18 cellular contexts compared by ENCODE assay signal in genomic region chr15:76353903-76354302, GRCh38. TPM values are rescaled to one million over a fixed set of nuclear protein-coding genes. Genes with fewer than 3 reads are reported as not detected.
DNase-seq lines count a peak whose midpoint lies in the region; ATAC-seq, FAIRE-seq and TF ChIP-seq lines count a peak whose summit lies in the region.
"Had no signal": no experiment of that assay in that cellular context is flagged by ENCODE, and none has a peak within 500 bp of the region (broad histone marks: within the 10 kb centered on the region; RNA-seq: fewer than 3 reads in every experiment).

No MANE protein-coding gene starts in this region.

- CTCF ChIA-PET in naive thymus-derived CD4-positive, alpha-beta T cell (lab: Charles Lee): no interaction called here

- H3K4me2 ChIP-seq in smooth muscle cell: no peak overlapping the region

- intact Hi-C loops in left colon (cut with DNase I, micrococcal nuclease): no loop called here
- intact Hi-C loops in naive thymus-derived CD4-positive, alpha-beta T cell (cut with micrococcal nuclease): no loop called here

- 88% methylated on average over 10 of the region's 10 CpGs for WGBS in smooth muscle cell (ENCODE audit: low lambda C conversion rate)

- H3K9me3 Mint-ChIP-seq in naive thymus-derived CD4-positive, alpha-beta T cell: no peaks in the 10 kb centered on the region
- H3K9me3 Mint-ChIP-seq: CD4-positive, alpha-beta memory T cell had no signal

- TF ChIP-seq CTCF in smooth muscle cell (IDR thresholded peaks at IDR 0.05; ENCODE audit: borderline replicate concordance, insufficient read depth, poor library complexity, severe bottlenecking): no peak

- DNase-seq in GM12891 (ENCODE audit: insufficient read length, low spot score) (no peak), NCI-H69 (lab: John Stamatoyannopoulos, UW) (peak; percentile 58), left colon (no peak), smooth muscle cell (lab: John Stamatoyannopoulos, UW; ENCODE audit: unreplicated experiment) (no peak), HUDEP-2 (lab: John Stamatoyannopoulos, UW; ENCODE audit: unreplicated experiment in 76 of 76) (no peak)
- no peak for DNase-seq in naive thymus-derived CD4-positive, alpha-beta T cell
- DNase-seq: C1 segment of cervical spinal cord; CD4-positive, alpha-beta memory T cell; COR-L47; DMS153; DND-41; GM23248; H7; HCEC 1CT had no signal

- no peaks in the 10 kb centered on the region for H3K4me1 ChIP-seq in smooth muscle cell (ENCODE audit: low read depth)
- no peaks in the 10 kb centered on the region for H3K4me1 ChIP-seq in naive thymus-derived CD4-positive, alpha-beta T cell (ENCODE audit: control insufficient read depth in 2 of 2, insufficient read depth in 2 of 2, low read length in 2 of 2)

- no peak overlapping the region for H3K27ac Mint-ChIP-seq in naive thymus-derived CD4-positive, alpha-beta T cell
- H3K27ac Mint-ChIP-seq: CD4-positive, alpha-beta memory T cell had no signal

- peaks cover 0 to 61% (median 27%) of the 10 kb centered on the region in 5 donors for H3K36me3 Mint-ChIP-seq in naive thymus-derived CD4-positive, alpha-beta T cell

- peaks cover 0 to 3% (median 0%) of the 10 kb centered on the region in 7 donors for H3K4me1 Mint-ChIP-seq in naive thymus-derived CD4-positive, alpha-beta T cell
- H3K4me1 Mint-ChIP-seq: CD4-positive, alpha-beta memory T cell had no signal

- H3K9me3 ChIP-seq in smooth muscle cell (replicated peaks; ENCODE audit: low read depth): no peaks in the 10 kb centered on the region
- H3K9me3 ChIP-seq in naive thymus-derived CD4-positive, alpha-beta T cell (ENCODE audit: control insufficient read depth in 2 of 3, low read length in 3 of 3): no peaks in the 10 kb centered on the region

- TF ChIP-seq POLR2A in GM12891 (IDR thresholded peaks at IDR 0.05; ENCODE audit: low read depth, low read length): no peak

- H4K20me1 ChIP-seq in smooth muscle cell (ENCODE audit: low read depth): no peaks in the 10 kb centered on the region

- H3F3A ChIP-seq in smooth muscle cell (ENCODE audit: low read depth): peaks cover 4% of the 10 kb centered on the region

- H3K9ac ChIP-seq in smooth muscle cell (ENCODE audit: low read depth): no peak overlapping the region
- H3K9ac ChIP-seq: GM23248 had no signal

- POLR2A ChIA-PET in naive thymus-derived CD4-positive, alpha-beta T cell (lab: Charles Lee): no interaction called here

- ATAC-seq in left colon (peak; percentile 13), GM19463 (IDR thresholded peaks at IDR 0.05; ENCODE audit: unreplicated experiment) (no peak), GM21786 (IDR thresholded peaks at IDR 0.05; ENCODE audit: unreplicated experiment) (no peak)
- ATAC-seq in naive thymus-derived CD4-positive, alpha-beta T cell: no peak

- no peak overlapping the region for H3K27ac ChIP-seq in smooth muscle cell (ENCODE audit: low read depth)
- H3K27ac ChIP-seq in naive thymus-derived CD4-positive, alpha-beta T cell (ENCODE audit: low read depth, low read length): no peak overlapping the region
- H3K27ac ChIP-seq: GM23248 had no signal

- H3K4me3 Mint-ChIP-seq in naive thymus-derived CD4-positive, alpha-beta T cell: no peak overlapping the region
- H3K4me3 Mint-ChIP-seq: CD4-positive, alpha-beta memory T cell had no signal

- no peaks in the 10 kb centered on the region for H3K79me2 ChIP-seq in smooth muscle cell (ENCODE audit: low read depth)

- H3K4me3 ChIP-seq in smooth muscle cell: peak overlapping the region; percentile 7
- H3K4me3 ChIP-seq in naive thymus-derived CD4-positive, alpha-beta T cell (ENCODE audit: low read length): no peak overlapping the region
- H3K4me3 ChIP-seq: GM23248 had no signal

- H3K27me3 Mint-ChIP-seq in naive thymus-derived CD4-positive, alpha-beta T cell: peaks cover 0 to 26% (median 5%) of the 10 kb centered on the region in 5 donors

- FAIRE-seq in GM12891 (lab: Jason Lieb, UNC): peak; percentile 41
- FAIRE-seq: GM18507, H1 had no signal

- H3K27me3 ChIP-seq in smooth muscle cell (ENCODE audit: low read depth): peaks cover 58% of the 10 kb centered on the region
- H3K27me3 ChIP-seq in naive thymus-derived CD4-positive, alpha-beta T cell (ENCODE audit: control insufficient read depth in 2 of 2, insufficient read depth in 2 of 2, low read length in 2 of 2): no peaks in the 10 kb centered on the region

- no peak overlapping the region for H2AFZ ChIP-seq in smooth muscle cell (ENCODE audit: low read depth)
- H2AFZ ChIP-seq: GM23248 had no signal

- H3K36me3 ChIP-seq in smooth muscle cell (ENCODE audit: low read depth): no peaks in the 10 kb centered on the region
- H3K36me3 ChIP-seq in naive thymus-derived CD4-positive, alpha-beta T cell (ENCODE audit: control insufficient read depth in 2 of 3, insufficient read depth in 3 of 3, low read length in 3 of 3): peaks cover 0 to 5% (median 0%) of the 10 kb centered on the region in 3 experiments

TF ChIP-seq in GM12891, 5 proteins besides CTCF, POLR2A, EP300 and RAD21:
- no peak for TF ChIP-seq SPI1 (IDR thresholded peaks at IDR 0.05; ENCODE audit: low read depth, low read length)
- TF ChIP-seq PAX5 (IDR thresholded peaks at IDR 0.05; ENCODE audit: insufficient read depth, low read length, severe bottlenecking): no peak
- TF ChIP-seq POLR2AphosphoS5 (IDR thresholded peaks at IDR 0.05; ENCODE audit: low read depth, low read length): no peak
- TF ChIP-seq TAF1 (IDR thresholded peaks at IDR 0.05; ENCODE audit: low read depth, low read length): no peak
- TF ChIP-seq POU2F2 (IDR thresholded peaks at IDR 0.05; ENCODE audit: low read depth, low read length): no peak

RNA-seq across cellular contexts. Expression of gene ISL2, which starts 17.3 kb away (rescaled TPM):
- 2.6 TPM for polyA plus RNA-seq in GM12891 (2012; ENCODE audit: low read depth, missing spikeins)
- under 1 TPM; 0.24 to 0.95 TPM for total RNA-seq in left colon
- total RNA-seq in smooth muscle cell: 0.22 and 0.45 TPM in 2 replicates
- polyA plus RNA-seq in smooth muscle cell: 0.35 TPM in 1 of 2 replicates, not detected in the other
- total RNA-seq in naive thymus-derived CD4-positive, alpha-beta T cell: under 1 TPM in 3 of 5 experiments, not detected in 2; 0.21 to 0.51 (median 0.27) TPM
- polyA plus RNA-seq in naive thymus-derived CD4-positive, alpha-beta T cell: not detected
- total RNA-seq: CD4-positive, alpha-beta memory T cell; H7 had no signal
- polyA plus RNA-seq: CD4-positive, alpha-beta memory T cell had no signal

RNA-seq across cellular contexts. Expression of gene ETFA, which starts 42.6 kb away (rescaled TPM):
- polyA plus RNA-seq in GM12891 (2012; ENCODE audit: low read depth, missing spikeins): 213 TPM
- total RNA-seq in left colon (100 to 1,000 TPM; 271 to 289 TPM), smooth muscle cell (79.4 and 98.0 TPM in 2 replicates)
- 110 and 119 TPM in 2 replicates for polyA plus RNA-seq in smooth muscle cell
- total RNA-seq in naive thymus-derived CD4-positive, alpha-beta T cell: 100 to 1,000 TPM in 1 of 5 experiments, 10 to 100 TPM in 4; 38.3 to 102 (median 47.8) TPM
- polyA plus RNA-seq in naive thymus-derived CD4-positive, alpha-beta T cell: 100 to 1,000 TPM in 1 of 2 donors, 10 to 100 TPM in 1; 99.1 to 109 TPM
